ENCODE assay signal across 18 cellular contexts in genomic region chr10:80659284-80659683, GRCh38.
"Had no signal": no experiment of that assay in that cellular context is flagged by ENCODE, and none has a peak within 500 bp of the region (broad histone marks: within the 10 kb centered on the region; RNA-seq: fewer than 3 reads in every experiment).

No MANE protein-coding gene starts in this region.

- H3K36me3 Mint-ChIP-seq: natural killer cell treated with Interleukin-12 subunit alpha and Interleukin-12 subunit beta and Interleukin-15 and Interleukin-18, amount 100 ng/mL, for 72 hours; type B pancreatic cell had no signal

- ATAC-seq: esophagus mucosa; left lobe of liver; lower lobe of right lung; natural killer cell treated with Interleukin-12 subunit alpha and Interleukin-12 subunit beta and Interleukin-15 and Interleukin-18, amount 100 ng/mL, for 72 hours; psoas muscle had no signal

- H3K79me2 ChIP-seq: parathyroid adenoma had no signal

- H3K27ac ChIP-seq: coronary artery, lower lobe of right lung, parathyroid adenoma, psoas muscle had no signal

- DNase-seq: effector CD4-positive, alpha-beta T cell; hypothalamus; kidney glomerular epithelial cell; lower lobe of right lung; mesenchymal stem cell; midbrain; psoas muscle; retina; small intestine; stimulated activated CD4-positive, alpha-beta T cell treated with anti-CD3 and anti-CD28 coated beads, Interleukin-2, amount 100 ng/mL, for 48 hours; stimulated activated naive CD4-positive, alpha-beta T cell treated with Interleukin-2 at 50 U/mL for 16 hours had no signal

- H2AFZ ChIP-seq: parathyroid adenoma had no signal

- H3K4me3 Mint-ChIP-seq: natural killer cell treated with Interleukin-12 subunit alpha and Interleukin-12 subunit beta and Interleukin-15 and Interleukin-18, amount 100 ng/mL, for 72 hours; type B pancreatic cell had no signal

- H3K9me3 Mint-ChIP-seq: natural killer cell treated with Interleukin-12 subunit alpha and Interleukin-12 subunit beta and Interleukin-15 and Interleukin-18, amount 100 ng/mL, for 72 hours; type B pancreatic cell had no signal

- H3K27ac Mint-ChIP-seq: natural killer cell treated with Interleukin-12 subunit alpha and Interleukin-12 subunit beta and Interleukin-15 and Interleukin-18, amount 100 ng/mL, for 72 hours; type B pancreatic cell had no signal

- H3K4me3 ChIP-seq: coronary artery, heart right ventricle, lower lobe of right lung, psoas muscle had no signal

- H3K36me3 ChIP-seq: heart right ventricle, lower lobe of right lung had no signal

- H3K9ac ChIP-seq: parathyroid adenoma had no signal
